In the genomic region with DNA sequence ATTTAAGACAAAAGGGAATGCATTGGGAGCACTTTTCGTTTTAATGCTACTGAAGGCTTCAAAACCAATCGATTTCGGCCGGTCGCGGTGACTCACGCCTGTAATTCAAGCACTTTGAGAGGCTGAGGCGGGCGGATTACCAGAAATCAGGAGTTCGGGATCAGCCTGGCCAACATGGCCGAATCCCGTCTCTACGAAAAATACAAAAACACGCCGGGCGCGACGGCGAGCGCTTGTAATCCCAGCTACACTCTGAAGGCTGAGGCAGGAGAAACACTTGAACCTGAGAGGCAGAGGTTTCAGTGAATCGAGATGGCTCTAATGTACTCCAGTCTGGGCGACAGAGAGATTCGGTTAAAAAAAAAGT, we compare ENCODE assay signal across 8 cellular contexts. TPM values are rescaled to one million over a fixed set of nuclear protein-coding genes. Genes with fewer than 3 reads are reported as not detected.
A peak's percentile ranks its signal among the peaks of the same experiment; 100 is the strongest.
DNase-seq lines count a peak whose midpoint lies in the region; ATAC-seq and TF ChIP-seq lines count a peak whose summit lies in the region.

No MANE protein-coding gene starts in this region.

- H3K27ac ChIP-seq in left lung, result peak overlapping the region; percentile 96 to 97

- peak overlapping the region; percentile 100 for H3K4me3 Mint-ChIP-seq in T-helper 2 cell treated with Interferon-gamma antibody and Interleukin-4, amounts not matched to agents 5 μg/mL and 100 μg/mL, for 36 hours

- peaks cover 19% of the 10 kb centered on the region for H3K9me3 Mint-ChIP-seq in T-helper 2 cell treated with Interferon-gamma antibody and Interleukin-4, amounts not matched to agents 5 μg/mL and 100 μg/mL, for 36 hours

- DNase-seq in activated T-cell treated with anti-CD3 and anti-CD28 coated beads for 1 hour (ENCODE audit: low read depth) (peak; percentile 41), activated T-cell treated with anti-CD3 and anti-CD28 coated beads for 4 hours (no peak), choroid plexus epithelial cell (ENCODE audit: low read depth) (peak; percentile 74), left lung (peak; percentile 62 to 85), GM19240 (ENCODE audit: insufficient read length, low spot score) (no peak)
- peak; percentile 54 for DNase-seq in T-helper 2 cell treated with Interferon-gamma antibody and Interleukin-4, amounts not matched to agents 5 μg/mL and 100 μg/mL, for 36 hours (ENCODE audit: low spot score)
- DNase-seq in stimulated activated CD4-positive, alpha-beta T cell treated with anti-CD3 and anti-CD28 coated beads, Interleukin-4, amount 100 ng/mL, for 4 hours, result peak; percentile 31 to 37

- H3K27ac Mint-ChIP-seq in T-helper 2 cell treated with Interferon-gamma antibody and Interleukin-4, amounts not matched to agents 5 μg/mL and 100 μg/mL, for 36 hours, result peak overlapping the region; percentile 100

- H3K27me3 Mint-ChIP-seq in T-helper 2 cell treated with Interferon-gamma antibody and Interleukin-4, amounts not matched to agents 5 μg/mL and 100 μg/mL, for 36 hours (ENCODE audit: low read depth), result no peaks in the 10 kb centered on the region

- H3K27me3 ChIP-seq in left lung, result no peaks in the 10 kb centered on the region

- intact Hi-C loops in left lung (cut with DNase I), result no loop called here

- H3K9me3 ChIP-seq in left lung, result no peaks in the 10 kb centered on the region

- H3K36me3 ChIP-seq in left lung, result no peaks in the 10 kb centered on the region

- H3K4me1 ChIP-seq in left lung, result peaks cover 0 to 15% of the 10 kb centered on the region in 2 donors

- H3K4me1 Mint-ChIP-seq in T-helper 2 cell treated with Interferon-gamma antibody and Interleukin-4, amounts not matched to agents 5 μg/mL and 100 μg/mL, for 36 hours (ENCODE audit: low read depth), result peaks cover 55% of the 10 kb centered on the region

- peaks cover 8% of the 10 kb centered on the region for H3K36me3 Mint-ChIP-seq in T-helper 2 cell treated with Interferon-gamma antibody and Interleukin-4, amounts not matched to agents 5 μg/mL and 100 μg/mL, for 36 hours (ENCODE audit: low read depth)

- no peak for TF ChIP-seq CTCF in choroid plexus epithelial cell (conservative IDR thresholded peaks at IDR 0.05; ENCODE audit: low read depth, low read length)
- TF ChIP-seq CTCF in left lung (IDR thresholded peaks at IDR 0.05), result no peak

- peak; percentile 1 for ATAC-seq in HG03139 (IDR thresholded peaks at IDR 0.05; ENCODE audit: unreplicated experiment)
- peak; percentile 24 for ATAC-seq in left lung

- H3K4me3 ChIP-seq in choroid plexus epithelial cell (ENCODE audit: low read depth, low read length), result peak overlapping the region; percentile 68
- peak overlapping the region; percentile 54 to 59 for H3K4me3 ChIP-seq in left lung

RNA-seq across cellular contexts. Expression of a gene that starts 58.4 kb away (rescaled TPM):
- total RNA-seq in left lung, result 10 to 100 TPM; 13.1 to 15.9 TPM

Comparison
In these comparisons a context has a peak if more than half of its experiments do, and no peak if none do; other contexts are left out.
1. DNase-seq: peak in activated T-cell treated with anti-CD3 and anti-CD28 coated beads for 1 hour (single experiment), T-helper 2 cell treated with Interferon-gamma antibody and Interleukin-4, amounts not matched to agents 5 μg/mL and 100 μg/mL, for 36 hours (single experiment), choroid plexus epithelial cell (single experiment), left lung (2 of 2) and stimulated activated CD4-positive, alpha-beta T cell treated with anti-CD3 and anti-CD28 coated beads, Interleukin-4, amount 100 ng/mL, for 4 hours (2 of 2); none in activated T-cell treated with anti-CD3 and anti-CD28 coated beads for 4 hours (single experiment) and GM19240 (single experiment).